Comparison of ENCODE assay signal across 8 cellular contexts in genomic region chr12:50282581-50283229, GRCh38. TPM values are rescaled to one million over a fixed set of nuclear protein-coding genes. Genes with fewer than 3 reads are reported as not detected.
A peak's percentile ranks its signal among the peaks of the same experiment; 100 is the strongest.
DNase-seq lines count a peak whose midpoint lies in the region; FAIRE-seq and TF ChIP-seq lines count a peak whose summit lies in the region.

No MANE protein-coding gene starts in this region.

- no peak for FAIRE-seq in GM12892 (lab: Jason Lieb, UNC)

- H3K27me3 ChIP-seq in H7 (ENCODE audit: control insufficient read depth, insufficient read depth, low read length) = peaks cover 11% of the 10 kb centered on the region; the same call in 1 of the 2 replicates
- no peaks in the 10 kb centered on the region for H3K27me3 ChIP-seq in effector memory CD4-positive, alpha-beta T cell (replicated peaks; ENCODE audit: control insufficient read depth, insufficient read depth, low read length, poor library complexity, severe bottlenecking)
- no peaks in the 10 kb centered on the region for H3K27me3 ChIP-seq in uterus

- TF ChIP-seq POLR2A in uterus (IDR thresholded peaks at IDR 0.05) (no peak), GM12892 (IDR thresholded peaks at IDR 0.05; ENCODE audit: low read depth, low read length) (no peak)

- DNase-seq in Ammon's horn (ENCODE audit: low spot score) (peak; percentile 29), H7 (no peak), OCI-M1 (lab: John Stamatoyannopoulos, UW) (peak; percentile 55), uterus (peak in 1 of 2 donors; percentile 46), GM12892 (ENCODE audit: insufficient read length) (no peak), NCI-H345 (lab: John Stamatoyannopoulos, UW) (no peak)
- DNase-seq in effector memory CD4-positive, alpha-beta T cell = no peak

- no peak for TF ChIP-seq CTCF in uterus (IDR thresholded peaks at IDR 0.05)

- WGBS in mesodermal cell (ENCODE audit: insufficient coverage in 2 of 2), 2 experiments = 70 to 85% methylated on average over 7 to 14 of the region's 19 CpGs

- no peaks in the 10 kb centered on the region for H3K9me3 ChIP-seq in effector memory CD4-positive, alpha-beta T cell (ENCODE audit: control insufficient read depth, low read length)
- H3K9me3 ChIP-seq in mesodermal cell (ENCODE audit: control insufficient read depth, low read length) (no peaks in the 10 kb centered on the region), uterus (no peaks in the 10 kb centered on the region)

- peak overlapping the region; percentile 47 for H3K27ac ChIP-seq in effector memory CD4-positive, alpha-beta T cell (ENCODE audit: insufficient read depth, low read length, poor library complexity, severe bottlenecking)
- H3K27ac ChIP-seq in mesodermal cell (ENCODE audit: low read depth, low read length, severe bottlenecking) (no peak overlapping the region), uterus (peak overlapping the region; percentile 79 to 93)

- intact Hi-C loops in uterus (cut with DNase I; ENCODE audit: low total_unique reads) = loop anchor here (10.0 kb wide), 1 partner anchor 58 kb away; no protein-coding TSS in a partner anchor

- H3K4me3 ChIP-seq in H7 (ENCODE audit: insufficient read depth, low read depth, low read length) (peak overlapping the region; percentile 68), mesodermal cell (ENCODE audit: extremely low read depth, insufficient read depth, low read length, poor library complexity, severe bottlenecking) (peak overlapping the region; percentile 73), uterus (peak overlapping the region; percentile 59 to 94)
- H3K4me3 ChIP-seq in effector memory CD4-positive, alpha-beta T cell (ENCODE audit: insufficient read depth, low read depth, low read length, poor library complexity, severe bottlenecking) = peak overlapping the region; percentile 64

- H3K4me1 ChIP-seq in effector memory CD4-positive, alpha-beta T cell (ENCODE audit: control insufficient read depth, insufficient read depth, low read length, poor library complexity, severe bottlenecking) = no peaks in the 10 kb centered on the region
- H3K4me1 ChIP-seq in mesodermal cell (ENCODE audit: control insufficient read depth, insufficient read depth, low read length, poor library complexity, severe bottlenecking) (no peaks in the 10 kb centered on the region), uterus (peaks cover 0 to 4% of the 10 kb centered on the region in 2 donors)

- no peaks in the 10 kb centered on the region for H3K36me3 ChIP-seq in H7 (replicated peaks; ENCODE audit: control insufficient read depth, insufficient read depth, low read length)
- no peaks in the 10 kb centered on the region for H3K36me3 ChIP-seq in effector memory CD4-positive, alpha-beta T cell (ENCODE audit: control insufficient read depth, insufficient read depth, low read length)
- no peaks in the 10 kb centered on the region for H3K36me3 ChIP-seq in mesodermal cell (ENCODE audit: control insufficient read depth, insufficient read depth, low read length)
- H3K36me3 ChIP-seq in uterus = no peaks in the 10 kb centered on the region

RNA-seq across cellular contexts. Expression of gene LIMA1, which starts 0.6 kb away (rescaled TPM):
- total RNA-seq in H7 (2014; rRNA removed; shearing (Covaris generic)) = 34.0 and 53.2 TPM in 2 replicates
- polyA plus RNA-seq in mesodermal cell (2013, experiment 1 of 2) = 42.5 TPM
- 38.9 TPM for polyA plus RNA-seq in mesodermal cell (2013, experiment 2 of 2)
- 100 to 1,000 TPM in 2 of 4 donors, 10 to 100 TPM in 2; 85.0 to 140 (median 116) TPM for total RNA-seq in uterus
- 49.7 TPM for polyA plus RNA-seq in GM12892 (2012; ENCODE audit: missing spikeins)

Comparison
In these comparisons a context has a peak if more than half of its experiments do, and no peak if none do; other contexts are left out.
1. DNase-seq: peak in Ammon's horn (single experiment) and OCI-M1 (single experiment); none in H7 (single experiment), effector memory CD4-positive, alpha-beta T cell (0 of 3), GM12892 (single experiment) and NCI-H345 (single experiment).
2. Peak in every context shown above with its lines, with median percentiles within 50 percentile points of each other: H3K4me3 ChIP-seq.